8 cellular contexts compared by ENCODE assay signal in the genomic region with DNA sequence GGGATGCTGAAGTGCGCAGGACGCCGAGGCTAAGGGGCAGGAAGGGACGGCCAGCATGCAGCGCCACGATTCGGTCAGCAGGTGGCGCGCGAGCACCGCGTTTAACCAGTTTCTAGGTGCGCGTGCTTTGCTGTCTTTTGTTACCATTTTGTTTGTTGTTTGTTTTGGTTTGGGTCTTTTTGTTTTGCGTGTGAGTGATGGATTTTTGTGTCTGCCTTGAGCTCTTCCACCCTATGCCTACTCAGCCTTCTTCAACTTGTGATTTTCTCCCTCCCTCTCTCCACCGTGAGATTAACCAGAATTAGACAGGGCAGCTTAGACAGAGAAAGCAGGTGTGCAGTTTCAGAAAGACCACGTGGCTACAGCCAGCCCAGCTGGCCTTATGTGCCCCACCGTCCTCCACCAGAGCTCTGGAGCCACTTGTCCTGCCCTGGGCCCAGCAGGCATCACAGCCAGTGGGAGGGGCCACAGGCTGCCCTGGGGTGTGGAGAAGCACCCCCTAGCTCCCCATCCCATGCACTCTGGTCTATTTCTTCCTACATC.
A peak's percentile ranks its signal among the peaks of the same experiment; 100 is the strongest.
DNase-seq lines count a peak whose midpoint lies in the region; ATAC-seq and TF ChIP-seq lines count a peak whose summit lies in the region.

No MANE protein-coding gene starts in this region.

- peaks cover 3 to 18% (median 12%) of the 10 kb centered on the region in 7 donors for H3K9me3 Mint-ChIP-seq in naive B cell

- peaks cover 3% of the 10 kb centered on the region for H3K4me1 ChIP-seq in NT2/D1 (ENCODE audit: insufficient read depth, insufficient read length)

- peak overlapping the region in 4 of 8 donors; percentile 2 to 59 (median 30) for H3K4me3 Mint-ChIP-seq in naive B cell

- peaks cover 6 to 14% (median 8%) of the 10 kb centered on the region in 3 donors for H3K4me1 Mint-ChIP-seq in naive B cell

- peak; percentile 89 for DNase-seq in DMS 273 (lab: John Stamatoyannopoulos, UW; ENCODE audit: unreplicated experiment)
- peak in 59 of 76 experiments; percentile 2 to 69 (median 39) for DNase-seq in HUDEP-2 (lab: John Stamatoyannopoulos, UW; ENCODE audit: unreplicated experiment in 76 of 76)
- DNase-seq in NT2/D1 (ENCODE audit: low read depth, low spot score) = peak; percentile 61
- DNase-seq in activated CD8-positive, alpha-beta memory T cell treated with anti-CD3 and anti-CD28 coated beads, Interleukin-2, amount 50 U/mL, for 48 hours = peak; percentile 92
- no peak for DNase-seq in epithelial cell of proximal tubule (ENCODE audit: low read depth)
- peak; percentile 63 for DNase-seq in naive B cell
- DNase-seq in stimulated activated CD8-positive, alpha-beta memory T cell treated with anti-CD3 and anti-CD28 coated beads, Interleukin-7, amount 100 ng/mL, for 48 hours (ENCODE audit: extremely low read depth in 1 of 2, low read depth in 1 of 2) = peak; percentile 31 to 41

- no peaks in the 10 kb centered on the region for H3K36me3 ChIP-seq in NT2/D1 (ENCODE audit: insufficient read depth, insufficient read length, low read length)

- peaks cover 0 to 6% of the 10 kb centered on the region in 2 donors for H3K36me3 Mint-ChIP-seq in naive B cell

- no peak overlapping the region for H3K9ac ChIP-seq in NT2/D1 (ENCODE audit: insufficient read length, low read depth)

- peak; percentile 91 for ATAC-seq in GM21447 (IDR thresholded peaks at IDR 0.05; ENCODE audit: unreplicated experiment)
- peak; percentile 62 to 83 for ATAC-seq in naive B cell (ENCODE audit: low read depth in 2 of 2)

- H3K4me3 ChIP-seq in NT2/D1 (ENCODE audit: insufficient read length, low read depth) = no peak overlapping the region
- peak overlapping the region; percentile 34 for H3K4me3 ChIP-seq in epithelial cell of proximal tubule (ENCODE audit: low read depth, low read length)

- no peaks in the 10 kb centered on the region for H3K9me3 ChIP-seq in NT2/D1 (ENCODE audit: insufficient read depth, low read length)

- no peak overlapping the region for H3K27ac Mint-ChIP-seq in naive B cell

- no peaks in the 10 kb centered on the region for H3K27me3 ChIP-seq in NT2/D1 (ENCODE audit: insufficient read depth, insufficient read length)

- H3K27me3 Mint-ChIP-seq in naive B cell = peaks cover 17 to 29% (median 22%) of the 10 kb centered on the region in 3 donors

- TF ChIP-seq CTCF in epithelial cell of proximal tubule (conservative IDR thresholded peaks at IDR 0.05; ENCODE audit: low read depth, low read length) = peak; percentile 91
